In genomic region chr6:71289802-71290175, GRCh38 we compare ENCODE assay signal across 7 cellular contexts. TPM values are rescaled to one million over a fixed set of nuclear protein-coding genes. Genes with fewer than 3 reads are reported as not detected.
DNase-seq lines count a peak whose midpoint lies in the region; ATAC-seq and TF ChIP-seq lines count a peak whose summit lies in the region.

No MANE protein-coding gene starts in this region.

- H3K27ac Mint-ChIP-seq in activated CD4-positive, alpha-beta memory T cell treated with anti-CD3 and anti-CD28 coated beads, Interleukin-2, amount 10 ng/mL, durations not matched to agents 7 days and 5 days = no peak overlapping the region
- peak overlapping the region; percentile 78 for H3K27ac Mint-ChIP-seq in stimulated activated memory B cell treated with anti-CD40 and anti-IgM and Interleukin-4, amounts not matched to agents 10 μg/mL and 1 μg/mL and 100 μg/mL, for 72 hours

- POLR2A ChIA-PET in activated CD4-positive, alpha-beta memory T cell treated with anti-CD3 and anti-CD28 coated beads, Interleukin-2, amount 10 ng/mL, durations not matched to agents 7 days and 5 days (lab: Charles Lee) = interaction anchor here (0.5 to 1.0 kb wide), 2 partner anchors 9 to 23 kb away, joined by 3 to 4 read pairs; no protein-coding TSS in a partner anchor

- CTCF ChIA-PET in activated CD4-positive, alpha-beta memory T cell treated with anti-CD3 and anti-CD28 coated beads, Interleukin-2, amount 10 ng/mL, durations not matched to agents 7 days and 5 days (lab: Charles Lee) = no interaction called here

- peak overlapping the region; percentile 73 for H3K4me3 Mint-ChIP-seq in activated CD4-positive, alpha-beta memory T cell treated with anti-CD3 and anti-CD28 coated beads, Interleukin-2, amount 10 ng/mL, durations not matched to agents 7 days and 5 days
- H3K4me3 Mint-ChIP-seq in stimulated activated memory B cell treated with anti-CD40 and anti-IgM and Interleukin-4, amounts not matched to agents 10 μg/mL and 1 μg/mL and 100 μg/mL, for 72 hours = peak overlapping the region; percentile 85

- no peak for DNase-seq in HFF-Myc (ENCODE audit: extremely low read depth, low read depth)
- DNase-seq in activated CD4-positive, alpha-beta memory T cell treated with anti-CD3 and anti-CD28 coated beads, Interleukin-2, amount 10 ng/mL, durations not matched to agents 7 days and 5 days = no peak
- DNase-seq in activated gamma-delta T cell treated with Interleukin-2 at 50 U/mL for 16 hours = no peak
- DNase-seq in NCI-H1105 (lab: John Stamatoyannopoulos, UW) = no peak

- no peaks in the 10 kb centered on the region for H3K27me3 Mint-ChIP-seq in activated CD4-positive, alpha-beta memory T cell treated with anti-CD3 and anti-CD28 coated beads, Interleukin-2, amount 10 ng/mL, durations not matched to agents 7 days and 5 days
- H3K27me3 Mint-ChIP-seq in stimulated activated memory B cell treated with anti-CD40 and anti-IgM and Interleukin-4, amounts not matched to agents 10 μg/mL and 1 μg/mL and 100 μg/mL, for 72 hours = no peaks in the 10 kb centered on the region

- H3K36me3 Mint-ChIP-seq in activated CD4-positive, alpha-beta memory T cell treated with anti-CD3 and anti-CD28 coated beads, Interleukin-2, amount 10 ng/mL, durations not matched to agents 7 days and 5 days (ENCODE audit: low read depth) = peaks cover 22% of the 10 kb centered on the region
- H3K36me3 Mint-ChIP-seq in stimulated activated memory B cell treated with anti-CD40 and anti-IgM and Interleukin-4, amounts not matched to agents 10 μg/mL and 1 μg/mL and 100 μg/mL, for 72 hours = peaks cover 28% of the 10 kb centered on the region

- H3K4me1 Mint-ChIP-seq in activated CD4-positive, alpha-beta memory T cell treated with anti-CD3 and anti-CD28 coated beads, Interleukin-2, amount 10 ng/mL, durations not matched to agents 7 days and 5 days = peaks cover 39% of the 10 kb centered on the region
- peaks cover 42% of the 10 kb centered on the region for H3K4me1 Mint-ChIP-seq in stimulated activated memory B cell treated with anti-CD40 and anti-IgM and Interleukin-4, amounts not matched to agents 10 μg/mL and 1 μg/mL and 100 μg/mL, for 72 hours

- ATAC-seq in stimulated activated memory B cell treated with anti-CD40 and anti-IgM and Interleukin-4, amounts not matched to agents 10 μg/mL and 1 μg/mL and 100 μg/mL, for 72 hours = no peak
- no peak for ATAC-seq in HG03135 (IDR thresholded peaks at IDR 0.05; ENCODE audit: unreplicated experiment)

- H3K4me3 ChIP-seq in HFF-Myc (replicated peaks; ENCODE audit: low read depth, low read length) = peak overlapping the region; percentile 63
- peak overlapping the region; percentile 48 for H3K4me3 ChIP-seq in iPS-11a (ENCODE audit: low read depth, low read length)

- no peak for TF ChIP-seq CTCF in HFF-Myc (IDR thresholded peaks at IDR 0.05; ENCODE audit: low read depth, low read length, missing control alignments)

- no peaks in the 10 kb centered on the region for H3K9me3 Mint-ChIP-seq in activated CD4-positive, alpha-beta memory T cell treated with anti-CD3 and anti-CD28 coated beads, Interleukin-2, amount 10 ng/mL, durations not matched to agents 7 days and 5 days
- H3K9me3 Mint-ChIP-seq in stimulated activated memory B cell treated with anti-CD40 and anti-IgM and Interleukin-4, amounts not matched to agents 10 μg/mL and 1 μg/mL and 100 μg/mL, for 72 hours = no peaks in the 10 kb centered on the region

RNA-seq across cellular contexts. Expression of gene OGFRL1, which starts 1.2 kb away (rescaled TPM):
- 10 to 100 TPM in 1 of 2 experiments, 1 to 10 TPM in 1; 9.9 to 11.7 TPM for total RNA-seq in activated CD4-positive, alpha-beta memory T cell treated with anti-CD3 and anti-CD28 coated beads, Interleukin-2, amount 10 ng/mL, durations not matched to agents 7 days and 5 days
